18 cellular contexts compared by ENCODE assay signal in genomic region chr4:157727163-157727562, GRCh38.
DNase-seq lines count a peak whose midpoint lies in the region; ATAC-seq, FAIRE-seq and TF ChIP-seq lines count a peak whose summit lies in the region.
"Had no signal": no experiment of that assay in that cellular context is flagged by ENCODE, and none has a peak within 500 bp of the region (broad histone marks: within the 10 kb centered on the region; RNA-seq: fewer than 3 reads in every experiment).

No MANE protein-coding gene starts in this region.

- DNase-seq in HCEC 1CT (peak; percentile 2), astrocyte (ENCODE audit: low read depth) (peak; percentile 0), left lung (peak; percentile 20 to 29), upper lobe of right lung (no peak)
- DNase-seq in stimulated activated CD4-positive, alpha-beta T cell treated with anti-CD3 and anti-CD28 coated beads, Interleukin-2, amount 100 ng/mL, for 48 hours = no peak
- DNase-seq in activated CD4-positive, alpha-beta memory T cell treated with anti-CD3 and anti-CD28 coated beads for 36 hours = no peak
- DNase-seq: C1 segment of cervical spinal cord; Calu3; CD4-positive, alpha-beta T cell; DMS 273 treated with DMSO at 0.1 percent for 48 hours; GOT3; H9 had no signal

- H3K27me3 Mint-ChIP-seq in astrocyte (ENCODE audit: low read depth, unreplicated experiment) = no peaks in the 10 kb centered on the region
- H3K27me3 Mint-ChIP-seq in activated CD4-positive, alpha-beta memory T cell treated with anti-CD3 and anti-CD28 coated beads for 36 hours = no peaks in the 10 kb centered on the region
- H3K27me3 Mint-ChIP-seq: B cell; CD4-positive, alpha-beta T cell had no signal

- no peaks in the 10 kb centered on the region for H3K9me3 Mint-ChIP-seq in astrocyte (ENCODE audit: unreplicated experiment)
- peaks cover 7% of the 10 kb centered on the region for H3K9me3 Mint-ChIP-seq in activated CD4-positive, alpha-beta memory T cell treated with anti-CD3 and anti-CD28 coated beads for 36 hours

- H3K4me3 ChIP-seq in astrocyte (ENCODE audit: insufficient read depth, low read depth, low read length) = no peak overlapping the region
- no peak overlapping the region for H3K4me3 ChIP-seq in left lung
- no peak overlapping the region for H3K4me3 ChIP-seq in upper lobe of right lung
- H3K4me3 ChIP-seq: GM12878 had no signal

- H3K4me3 Mint-ChIP-seq in astrocyte (ENCODE audit: unreplicated experiment) = no peak overlapping the region
- no peak overlapping the region for H3K4me3 Mint-ChIP-seq in activated CD4-positive, alpha-beta memory T cell treated with anti-CD3 and anti-CD28 coated beads for 36 hours
- H3K4me3 Mint-ChIP-seq: B cell; CD4-positive, alpha-beta T cell; H9 had no signal

- no peak overlapping the region for H3K27ac Mint-ChIP-seq in astrocyte (ENCODE audit: unreplicated experiment)
- H3K27ac Mint-ChIP-seq in activated CD4-positive, alpha-beta memory T cell treated with anti-CD3 and anti-CD28 coated beads for 36 hours = no peak overlapping the region
- H3K27ac Mint-ChIP-seq: B cell; CD4-positive, alpha-beta T cell; H9 had no signal

- H3K36me3 ChIP-seq in astrocyte (ENCODE audit: insufficient read depth, low read length) = no peaks in the 10 kb centered on the region
- no peaks in the 10 kb centered on the region for H3K36me3 ChIP-seq in left lung
- no peaks in the 10 kb centered on the region for H3K36me3 ChIP-seq in upper lobe of right lung

- CTCF ChIA-PET in activated CD4-positive, alpha-beta memory T cell treated with anti-CD3 and anti-CD28 coated beads for 36 hours (lab: Charles Lee) = no interaction called here

- TF ChIP-seq CTCF in astrocyte (IDR thresholded peaks at IDR 0.05; ENCODE audit: insufficient read depth, low read depth, low read length) (no peak), left lung (IDR thresholded peaks at IDR 0.05) (no peak), upper lobe of right lung (IDR thresholded peaks at IDR 0.05) (no peak)

- intact Hi-C loops in left lung (cut with DNase I) (no loop called here), upper lobe of right lung (cut with DNase I) (no loop called here)
- intact Hi-C loops in activated CD4-positive, alpha-beta memory T cell treated with anti-CD3 and anti-CD28 coated beads for 36 hours (cut with micrococcal nuclease) = no loop called here

- H3K27me3 ChIP-seq in astrocyte (ENCODE audit: insufficient read depth, low read length) (no peaks in the 10 kb centered on the region), left lung (no peaks in the 10 kb centered on the region), upper lobe of right lung (no peaks in the 10 kb centered on the region)

- H3K4me2 ChIP-seq in astrocyte (ENCODE audit: low read length) = no peak overlapping the region

- H3K9ac ChIP-seq in astrocyte (ENCODE audit: low read length) = no peak overlapping the region

- H2AFZ ChIP-seq in astrocyte (ENCODE audit: low read depth, low read length) = no peak overlapping the region

- H3K9me3 ChIP-seq in astrocyte (ENCODE audit: insufficient read depth, low read depth, low read length) (no peaks in the 10 kb centered on the region), left lung (no peaks in the 10 kb centered on the region), upper lobe of right lung (no peaks in the 10 kb centered on the region)

- H3K79me2 ChIP-seq in astrocyte (ENCODE audit: insufficient read depth, low read length) = no peaks in the 10 kb centered on the region

- no peak overlapping the region for H3K27ac ChIP-seq in astrocyte (ENCODE audit: low read depth, low read length)
- no peak overlapping the region for H3K27ac ChIP-seq in left lung
- H3K27ac ChIP-seq in upper lobe of right lung = no peak overlapping the region
- H3K27ac ChIP-seq: HL-60 had no signal

- no peaks in the 10 kb centered on the region for H3K4me1 Mint-ChIP-seq in astrocyte (ENCODE audit: low read depth, unreplicated experiment)
- no peaks in the 10 kb centered on the region for H3K4me1 Mint-ChIP-seq in activated CD4-positive, alpha-beta memory T cell treated with anti-CD3 and anti-CD28 coated beads for 36 hours (ENCODE audit: low read depth)
- H3K4me1 Mint-ChIP-seq: B cell, H9 had no signal

- no peaks in the 10 kb centered on the region for H4K20me1 ChIP-seq in astrocyte (ENCODE audit: insufficient read depth, low read length)

- POLR2A ChIA-PET in activated CD4-positive, alpha-beta memory T cell treated with anti-CD3 and anti-CD28 coated beads for 36 hours (lab: Charles Lee) = no interaction called here

- H3K36me3 Mint-ChIP-seq in astrocyte (ENCODE audit: low read depth, unreplicated experiment) = peaks cover 2% of the 10 kb centered on the region
- H3K36me3 Mint-ChIP-seq in activated CD4-positive, alpha-beta memory T cell treated with anti-CD3 and anti-CD28 coated beads for 36 hours = no peaks in the 10 kb centered on the region

- FAIRE-seq in astrocyte (lab: Jason Lieb, UNC) = no peak
- FAIRE-seq: A204.1, GM12878, GM18507 had no signal

- peak; percentile 57 for ATAC-seq in left lung
- peak; percentile 53 for ATAC-seq in upper lobe of right lung
- no peak for ATAC-seq in HG03354 (IDR thresholded peaks at IDR 0.05; ENCODE audit: poor library complexity, severe bottlenecking, unreplicated experiment)
- ATAC-seq: GM12878 had no signal

- no peaks in the 10 kb centered on the region for H3K4me1 ChIP-seq in astrocyte (ENCODE audit: insufficient read depth, low read length)
- no peaks in the 10 kb centered on the region for H3K4me1 ChIP-seq in left lung
- no peaks in the 10 kb centered on the region for H3K4me1 ChIP-seq in upper lobe of right lung

Comparison
In these comparisons a context has a peak if more than half of its experiments do, and no peak if none do; other contexts are left out.
1. DNase-seq: peak in HCEC 1CT (single experiment), astrocyte (single experiment) and left lung (2 of 2); none in upper lobe of right lung (single experiment), stimulated activated CD4-positive, alpha-beta T cell treated with anti-CD3 and anti-CD28 coated beads, Interleukin-2, amount 100 ng/mL, for 48 hours (0 of 2) and activated CD4-positive, alpha-beta memory T cell treated with anti-CD3 and anti-CD28 coated beads for 36 hours (single experiment).